Comparison of ENCODE assay signal across 8 cellular contexts in genomic region chr22:20918663-20919220, GRCh38. TPM values are rescaled to one million over a fixed set of nuclear protein-coding genes. Genes with fewer than 3 reads are reported as not detected.
A peak's percentile ranks its signal among the peaks of the same experiment; 100 is the strongest.
DNase-seq lines count a peak whose midpoint lies in the region; ATAC-seq and TF ChIP-seq lines count a peak whose summit lies in the region.

No MANE protein-coding gene starts in this region.

- H3K9me3 Mint-ChIP-seq in CD14-positive monocyte, result no peaks in the 10 kb centered on the region
- H3K9me3 Mint-ChIP-seq in natural killer cell treated with Interleukin-12 subunit alpha and Interleukin-12 subunit beta and Interleukin-15 and Interleukin-18, amount 100 ng/mL, for 72 hours, result no peaks in the 10 kb centered on the region

- no peak for ATAC-seq in natural killer cell treated with Interleukin-12 subunit alpha and Interleukin-12 subunit beta and Interleukin-15 and Interleukin-18, amount 100 ng/mL, for 72 hours

- intact Hi-C loops in CD14-positive monocyte (cut with micrococcal nuclease), result loop anchor here (5.0 to 10.0 kb wide), 4 partner anchors 36 to 84 kb away; partner anchors contain the start of genes PI4KA (in 1 of the 2), SNAP29 (in 1 of the 2) and THAP7 (in 1 of the 2)

- DNase-seq in CD14-positive monocyte (ENCODE audit: low spot score), result peak; percentile 6
- DNase-seq in LNCaP clone FGC (ENCODE audit: low read depth), result no peak
- no peak for DNase-seq in choroid plexus epithelial cell (ENCODE audit: low read depth)
- DNase-seq in natural killer cell treated with Interleukin-12 subunit alpha and Interleukin-12 subunit beta and Interleukin-15 and Interleukin-18, amount 100 ng/mL, for 72 hours (ENCODE audit: low spot score), result no peak
- DNase-seq in NCI-H226, result no peak
- no peak for DNase-seq in NCI-H526 (lab: John Stamatoyannopoulos, UW)
- no peak for DNase-seq in SW 1271 (lab: John Stamatoyannopoulos, UW)
- no peak for DNase-seq in SW480 (ENCODE audit: low spot score)

- H3K36me3 Mint-ChIP-seq in CD14-positive monocyte, result peaks cover 9% of the 10 kb centered on the region in 2 donors
- H3K36me3 Mint-ChIP-seq in natural killer cell treated with Interleukin-12 subunit alpha and Interleukin-12 subunit beta and Interleukin-15 and Interleukin-18, amount 100 ng/mL, for 72 hours, result peaks cover 6% of the 10 kb centered on the region

- H3K4me1 Mint-ChIP-seq in CD14-positive monocyte, result peaks cover 46% of the 10 kb centered on the region
- peaks cover 38 to 39% of the 10 kb centered on the region in 2 donors for H3K4me1 Mint-ChIP-seq in natural killer cell treated with Interleukin-12 subunit alpha and Interleukin-12 subunit beta and Interleukin-15 and Interleukin-18, amount 100 ng/mL, for 72 hours (ENCODE audit: low read depth in 2 of 2)

- peaks cover 0 to 4% (median 1%) of the 10 kb centered on the region in 3 donors for H3K27me3 Mint-ChIP-seq in CD14-positive monocyte (ENCODE audit: low read depth in 3 of 3)
- no peaks in the 10 kb centered on the region for H3K27me3 Mint-ChIP-seq in natural killer cell treated with Interleukin-12 subunit alpha and Interleukin-12 subunit beta and Interleukin-15 and Interleukin-18, amount 100 ng/mL, for 72 hours

- H3K4me3 ChIP-seq in LNCaP clone FGC (ENCODE audit: low read depth, low read length), result peak overlapping the region; percentile 97
- peak overlapping the region; percentile 96 for H3K4me3 ChIP-seq in choroid plexus epithelial cell (ENCODE audit: low read depth, low read length)

- TF ChIP-seq CTCF in CD14-positive monocyte (IDR thresholded peaks at IDR 0.05) (no peak), LNCaP clone FGC (IDR thresholded peaks at IDR 0.05; ENCODE audit: control insufficient read depth, extremely low read depth, insufficient read depth) (no peak), choroid plexus epithelial cell (conservative IDR thresholded peaks at IDR 0.05; ENCODE audit: low read depth, low read length) (no peak)

- peak overlapping the region; percentile 68 to 96 (median 93) for H3K27ac Mint-ChIP-seq in CD14-positive monocyte
- H3K27ac Mint-ChIP-seq in natural killer cell treated with Interleukin-12 subunit alpha and Interleukin-12 subunit beta and Interleukin-15 and Interleukin-18, amount 100 ng/mL, for 72 hours, result peak overlapping the region; percentile 64 to 92

- H3K4me3 Mint-ChIP-seq in CD14-positive monocyte, result peak overlapping the region; percentile 99
- H3K4me3 Mint-ChIP-seq in natural killer cell treated with Interleukin-12 subunit alpha and Interleukin-12 subunit beta and Interleukin-15 and Interleukin-18, amount 100 ng/mL, for 72 hours, result peak overlapping the region; percentile 87

RNA-seq across cellular contexts. Expression of gene CRKL, which starts 1.5 kb away (rescaled TPM):
- polyA plus RNA-seq in CD14-positive monocyte, result 10 to 100 TPM; 29.4 to 37.5 TPM
- 100 to 1,000 TPM in 1 of 2 donors, 10 to 100 TPM in 1; 78.4 to 105 TPM for total RNA-seq in natural killer cell treated with Interleukin-12 subunit alpha and Interleukin-12 subunit beta and Interleukin-15 and Interleukin-18, amount 100 ng/mL, for 72 hours

RNA-seq across cellular contexts. Expression of gene AIFM3, which starts 48.3 kb away (rescaled TPM):
- polyA plus RNA-seq in CD14-positive monocyte, result 1 to 10 TPM; 2.1 to 2.3 TPM
- total RNA-seq in natural killer cell treated with Interleukin-12 subunit alpha and Interleukin-12 subunit beta and Interleukin-15 and Interleukin-18, amount 100 ng/mL, for 72 hours, result 1 to 10 TPM in 1 of 2 donors, not detected in 1; 1.5 TPM

RNA-seq across cellular contexts. Expression of gene SNAP29, which starts 59.9 kb away (rescaled TPM):
- polyA plus RNA-seq in CD14-positive monocyte, result 10 to 100 TPM; 28.9 to 32.8 TPM
- total RNA-seq in natural killer cell treated with Interleukin-12 subunit alpha and Interleukin-12 subunit beta and Interleukin-15 and Interleukin-18, amount 100 ng/mL, for 72 hours, result 10 to 100 TPM; 23.2 to 29.2 TPM
